ENCODE assay signal across 13 cellular contexts in the genomic region with DNA sequence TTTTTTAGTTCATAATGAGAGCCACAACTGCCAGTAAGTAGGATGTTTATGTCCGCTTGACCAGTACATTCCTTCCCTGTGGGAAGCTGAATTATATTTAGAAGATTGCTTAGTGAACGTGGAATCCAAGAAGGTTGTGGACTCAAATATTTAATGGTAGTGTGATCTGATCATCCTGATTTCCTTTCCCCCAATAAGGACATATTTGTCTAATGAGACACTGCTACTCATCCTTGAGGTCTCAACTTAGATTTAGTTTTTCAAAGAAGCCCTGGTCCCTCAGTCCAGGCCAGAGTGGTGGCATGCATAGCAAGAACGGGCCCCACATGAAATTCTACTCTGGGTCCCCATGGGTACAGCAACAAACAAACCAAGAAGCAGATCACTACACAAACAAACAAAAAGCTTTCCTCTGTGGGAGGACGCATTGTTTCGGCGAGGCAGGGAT.
DNase-seq lines count a peak whose midpoint lies in the region; ATAC-seq and TF ChIP-seq lines count a peak whose summit lies in the region.
"Had no signal": no experiment of that assay in that cellular context is flagged by ENCODE, and none has a peak within 500 bp of the region (broad histone marks: within the 10 kb centered on the region; RNA-seq: fewer than 3 reads in every experiment).

No MANE protein-coding gene starts in this region.

- H3K4me1 Mint-ChIP-seq in activated naive CD4-positive, alpha-beta T cell treated with anti-CD3 and anti-CD28 coated beads, Interleukin-2, amount 10 ng/mL, durations not matched to agents 7 days and 5 days = no peaks in the 10 kb centered on the region
- no peaks in the 10 kb centered on the region for H3K4me1 Mint-ChIP-seq in CD8-positive, alpha-beta T cell (ENCODE audit: low read depth)
- H3K4me1 Mint-ChIP-seq: naive B cell had no signal

- no peaks in the 10 kb centered on the region for H3K9me3 Mint-ChIP-seq in activated naive CD4-positive, alpha-beta T cell treated with anti-CD3 and anti-CD28 coated beads, Interleukin-2, amount 10 ng/mL, durations not matched to agents 7 days and 5 days
- no peaks in the 10 kb centered on the region for H3K9me3 Mint-ChIP-seq in CD8-positive, alpha-beta T cell
- H3K9me3 Mint-ChIP-seq: naive B cell had no signal

- no peak overlapping the region for H3K4me3 Mint-ChIP-seq in activated naive CD4-positive, alpha-beta T cell treated with anti-CD3 and anti-CD28 coated beads, Interleukin-2, amount 10 ng/mL, durations not matched to agents 7 days and 5 days
- H3K4me3 Mint-ChIP-seq in CD8-positive, alpha-beta T cell = no peak overlapping the region

- H2AFZ ChIP-seq in fibroblast of lung (ENCODE audit: low read length) = no peak overlapping the region

- peaks cover 2% of the 10 kb centered on the region for H3K36me3 Mint-ChIP-seq in activated naive CD4-positive, alpha-beta T cell treated with anti-CD3 and anti-CD28 coated beads, Interleukin-2, amount 10 ng/mL, durations not matched to agents 7 days and 5 days
- peaks cover 44% of the 10 kb centered on the region for H3K36me3 Mint-ChIP-seq in CD8-positive, alpha-beta T cell

- H3K79me2 ChIP-seq in fibroblast of lung (ENCODE audit: control insufficient read depth, insufficient read depth, low read length) = peaks cover 8% of the 10 kb centered on the region

- no peak for ATAC-seq in GM21825 (IDR thresholded peaks at IDR 0.05; ENCODE audit: unreplicated experiment)
- no peak for ATAC-seq in CD8-positive, alpha-beta T cell

- H3K4me1 ChIP-seq in fibroblast of lung (ENCODE audit: control insufficient read depth, extremely low read depth, insufficient read depth, low read length) (peaks cover 16% of the 10 kb centered on the region), mesodermal cell (ENCODE audit: control insufficient read depth, insufficient read depth, low read length, poor library complexity, severe bottlenecking) (peaks cover 6% of the 10 kb centered on the region)
- H3K4me1 ChIP-seq in CD8-positive, alpha-beta T cell (ENCODE audit: insufficient read depth, low read length) = no peaks in the 10 kb centered on the region

- H3K36me3 ChIP-seq in fibroblast of lung (ENCODE audit: control insufficient read depth, insufficient read depth, low read length) = no peaks in the 10 kb centered on the region
- H3K36me3 ChIP-seq in mesodermal cell (ENCODE audit: control insufficient read depth, insufficient read depth, low read length) = peaks cover 13% of the 10 kb centered on the region
- H3K36me3 ChIP-seq in CD8-positive, alpha-beta T cell (ENCODE audit: insufficient read depth, low read length) = peaks cover 11% of the 10 kb centered on the region

- no peaks in the 10 kb centered on the region for H3K27me3 Mint-ChIP-seq in activated naive CD4-positive, alpha-beta T cell treated with anti-CD3 and anti-CD28 coated beads, Interleukin-2, amount 10 ng/mL, durations not matched to agents 7 days and 5 days
- H3K27me3 Mint-ChIP-seq in CD8-positive, alpha-beta T cell (ENCODE audit: low read depth) = no peaks in the 10 kb centered on the region
- H3K27me3 Mint-ChIP-seq: naive B cell had no signal

- H3K27ac ChIP-seq in fibroblast of lung (ENCODE audit: insufficient read depth, low read length) = peak overlapping the region; percentile 70
- H3K27ac ChIP-seq in mesodermal cell (ENCODE audit: low read depth, low read length, severe bottlenecking) = peak overlapping the region; percentile 62
- H3K27ac ChIP-seq in CD8-positive, alpha-beta T cell (ENCODE audit: low read depth, low read length) = no peak overlapping the region
- H3K27ac ChIP-seq: KMS-11 had no signal

- H3K4me3 ChIP-seq in fibroblast of lung (replicated peaks in 1 of 4; ENCODE audit: control extremely low read depth in 1 of 4, insufficient read depth in 1 of 4, low read depth in 3 of 4, low read length in 4 of 4) = no peak overlapping the region
- H3K4me3 ChIP-seq in mesodermal cell (ENCODE audit: extremely low read depth, insufficient read depth, low read length, poor library complexity, severe bottlenecking) = no peak overlapping the region
- no peak overlapping the region for H3K4me3 ChIP-seq in CD8-positive, alpha-beta T cell (ENCODE audit: low read depth, low read length)
- H3K4me3 ChIP-seq: smooth muscle cell had no signal

- TF ChIP-seq CTCF in fibroblast of lung (conservative IDR thresholded peaks at IDR 0.05 in 1 of 2, IDR thresholded peaks at IDR 0.05 in 1 of 2; ENCODE audit: low read depth in 1 of 2, low read length in 2 of 2) = no peak
- TF ChIP-seq CTCF in CD8-positive, alpha-beta T cell (IDR thresholded peaks at IDR 0.05) = no peak

- DNase-seq in AG08395 (ENCODE audit: low spot score) = peak; percentile 53
- peak; percentile 38 for DNase-seq in M059J (ENCODE audit: low read depth)
- DNase-seq in fibroblast of lung (ENCODE audit: low read depth in 2 of 2) = peak; percentile 74 to 90
- no peak for DNase-seq in NCI-H128 (lab: John Stamatoyannopoulos, UW; ENCODE audit: unreplicated experiment)
- no peak for DNase-seq in activated naive CD4-positive, alpha-beta T cell treated with anti-CD3 and anti-CD28 coated beads, Interleukin-2, amount 10 ng/mL, durations not matched to agents 7 days and 5 days
- no peak for DNase-seq in CD8-positive, alpha-beta T cell
- DNase-seq: naive B cell, NCI-H2081, trophoblast cell had no signal

- intact Hi-C loops in CD8-positive, alpha-beta T cell (cut with DNase I, micrococcal nuclease) = no loop called here

- 78 to 90% methylated on average over 1 of the region's 6 CpGs for WGBS in mesodermal cell (ENCODE audit: insufficient coverage in 2 of 2), 2 experiments

- POLR2A ChIA-PET in CD8-positive, alpha-beta T cell (lab: Charles Lee) = no interaction called here

- peak overlapping the region; percentile 48 for H3K4me2 ChIP-seq in fibroblast of lung (ENCODE audit: extremely low read depth, insufficient read depth, low read length)
- H3K4me2 ChIP-seq: KMS-11, smooth muscle cell had no signal

- H3K9me3 ChIP-seq in fibroblast of lung (ENCODE audit: control insufficient read depth, insufficient read depth, low read depth, low read length) (no peaks in the 10 kb centered on the region), mesodermal cell (ENCODE audit: control insufficient read depth, low read length) (no peaks in the 10 kb centered on the region)
- no peaks in the 10 kb centered on the region for H3K9me3 ChIP-seq in CD8-positive, alpha-beta T cell (ENCODE audit: low read length)

- H4K20me1 ChIP-seq in fibroblast of lung (ENCODE audit: control insufficient read depth, extremely low read depth, insufficient read depth, low read length) = no peaks in the 10 kb centered on the region

- no peaks in the 10 kb centered on the region for H3K27me3 ChIP-seq in fibroblast of lung (ENCODE audit: control insufficient read depth, insufficient read depth, low read length)
- H3K27me3 ChIP-seq in CD8-positive, alpha-beta T cell (ENCODE audit: insufficient read depth, low read length) = no peaks in the 10 kb centered on the region

- no peak overlapping the region for H3K9ac ChIP-seq in fibroblast of lung (ENCODE audit: insufficient read depth, low read length)
- H3K9ac ChIP-seq: KMS-11 had no signal

- H3K27ac Mint-ChIP-seq in activated naive CD4-positive, alpha-beta T cell treated with anti-CD3 and anti-CD28 coated beads, Interleukin-2, amount 10 ng/mL, durations not matched to agents 7 days and 5 days = no peak overlapping the region
- H3K27ac Mint-ChIP-seq in CD8-positive, alpha-beta T cell = no peak overlapping the region

- CTCF ChIA-PET in activated naive CD4-positive, alpha-beta T cell treated with anti-CD3 and anti-CD28 coated beads, Interleukin-2, amount 10 ng/mL, durations not matched to agents 7 days and 5 days (lab: Charles Lee) = no interaction called here
- CTCF ChIA-PET in CD8-positive, alpha-beta T cell (lab: Charles Lee) = no interaction called here

Comparison
In these comparisons a context has a peak if more than half of its experiments do, and no peak if none do; other contexts are left out.
1. DNase-seq: peak in AG08395 (single experiment), M059J (single experiment) and fibroblast of lung (2 of 2); none in NCI-H128 (single experiment), activated naive CD4-positive, alpha-beta T cell treated with anti-CD3 and anti-CD28 coated beads, Interleukin-2, amount 10 ng/mL, durations not matched to agents 7 days and 5 days (single experiment) and CD8-positive, alpha-beta T cell (0 of 7).